Comparison of ENCODE assay signal across 12 cellular contexts in genomic region chr19:8458380-8458779, GRCh38. TPM values are rescaled to one million over a fixed set of nuclear protein-coding genes. Genes with fewer than 3 reads are reported as not detected.
DNase-seq lines count a peak whose midpoint lies in the region; ATAC-seq and TF ChIP-seq lines count a peak whose summit lies in the region.
"Had no signal": no experiment of that assay in that cellular context is flagged by ENCODE, and none has a peak within 500 bp of the region (broad histone marks: within the 10 kb centered on the region; RNA-seq: fewer than 3 reads in every experiment).

No MANE protein-coding gene starts in this region.

- no peaks in the 10 kb centered on the region for H3K27me3 Mint-ChIP-seq in stimulated activated naive CD8-positive, alpha-beta T cell treated with anti-CD3 and anti-CD28 coated beads, Interleukin-15, Interleukin-2, amounts not matched to agents 100 ng/mL and 50 ng/mL, for 24 hours
- H3K27me3 Mint-ChIP-seq in natural killer cell (ENCODE audit: low read depth in 2 of 2): no peaks in the 10 kb centered on the region

- peak overlapping the region; percentile 3 for H3K27ac Mint-ChIP-seq in stimulated activated naive CD8-positive, alpha-beta T cell treated with anti-CD3 and anti-CD28 coated beads, Interleukin-15, Interleukin-2, amounts not matched to agents 100 ng/mL and 50 ng/mL, for 24 hours
- H3K27ac Mint-ChIP-seq in natural killer cell: peak overlapping the region; percentile 29 to 64

- intact Hi-C loops in natural killer cell (cut with micrococcal nuclease): no loop called here

- H2AFZ ChIP-seq in MM.1S (ENCODE audit: low read length): no peak overlapping the region

- H3K36me3 ChIP-seq in brain microvascular endothelial cell (replicated peaks) (peaks cover 21% of the 10 kb centered on the region), Peyer's patch (peaks cover 0 to 26% (median 0%) of the 10 kb centered on the region in 3 donors), MM.1S (replicated peaks; ENCODE audit: insufficient read depth, low read length) (peaks cover 11% of the 10 kb centered on the region; the same call in 1 of the 2 replicates)

- H3K9me2 ChIP-seq in MM.1S (replicated peaks; ENCODE audit: insufficient read depth, low read length): no peaks in the 10 kb centered on the region

- H3K4me3 ChIP-seq in brain microvascular endothelial cell (ENCODE audit: low read depth, low read length) (no peak overlapping the region), Peyer's patch (no peak overlapping the region), MM.1S (ENCODE audit: low read length) (no peak overlapping the region)
- H3K4me3 ChIP-seq: BLaER1 treated with 17β-estradiol and CSF1 and Interleukin-3, amounts not matched to agents 10 nM and 100 nM had no signal

- DNase-seq in stimulated activated naive CD8-positive, alpha-beta T cell treated with anti-CD3 and anti-CD28 coated beads, Interleukin-15, Interleukin-2, amounts not matched to agents 100 U/mL and 50 U/mL, for 24 hours: no peak
- no peak for DNase-seq in brain microvascular endothelial cell
- no peak for DNase-seq in natural killer cell
- no peak for DNase-seq in HuH-7 (ENCODE audit: low spot score)
- DNase-seq in Peyer's patch: no peak
- DNase-seq in MM.1S: no peak
- DNase-seq: activated effector memory CD4-positive, alpha-beta T cell treated with anti-CD3 and anti-CD28 coated beads, Interleukin-2, amount 50 U/mL, for 16 hours; KBM-7; kidney glomerular epithelial cell had no signal

- H3K4me1 Mint-ChIP-seq in stimulated activated naive CD8-positive, alpha-beta T cell treated with anti-CD3 and anti-CD28 coated beads, Interleukin-15, Interleukin-2, amounts not matched to agents 100 ng/mL and 50 ng/mL, for 24 hours (ENCODE audit: low read depth): peaks cover 73% of the 10 kb centered on the region
- peaks cover 82 to 92% of the 10 kb centered on the region in 2 donors for H3K4me1 Mint-ChIP-seq in natural killer cell

- H3K4me1 ChIP-seq in Peyer's patch: peaks cover 0 to 56% (median 13%) of the 10 kb centered on the region in 4 donors
- H3K4me1 ChIP-seq in MM.1S (ENCODE audit: low read length): no peaks in the 10 kb centered on the region

- TF ChIP-seq CTCF in brain microvascular endothelial cell (IDR thresholded peaks at IDR 0.05; ENCODE audit: low read depth, low read length, missing control alignments) (no peak), natural killer cell (IDR thresholded peaks at IDR 0.05) (no peak), Peyer's patch (IDR thresholded peaks at IDR 0.05) (no peak), MM.1S (IDR thresholded peaks at IDR 0.05; ENCODE audit: low read length) (no peak)

- H3F3A ChIP-seq in MM.1S (ENCODE audit: insufficient read depth, low read length): no peaks in the 10 kb centered on the region

- peaks cover 100% of the 10 kb centered on the region for H3K79me2 ChIP-seq in MM.1S (ENCODE audit: low read length)

- in situ Hi-C loops in brain microvascular endothelial cell (cut with HindIII; ENCODE audit: low pct_ligation_motif_present, low sequenced_read_pairs): no loop called here

- no peak overlapping the region for H3K4me2 ChIP-seq in MM.1S (ENCODE audit: low read depth, low read length)

- H3K27me3 ChIP-seq in brain microvascular endothelial cell (replicated peaks) (no peaks in the 10 kb centered on the region), Peyer's patch (no peaks in the 10 kb centered on the region), MM.1S (replicated peaks; ENCODE audit: insufficient read depth, low read length) (no peaks in the 10 kb centered on the region)
- H3K27me3 ChIP-seq: BLaER1 treated with 17β-estradiol and CSF1 and Interleukin-3, amounts not matched to agents 10 nM and 100 nM had no signal

- H3K9ac ChIP-seq in MM.1S (ENCODE audit: low read length): no peak overlapping the region
- H3K9ac ChIP-seq: BLaER1 treated with 17β-estradiol and CSF1 and Interleukin-3, amounts not matched to agents 10 nM and 100 nM had no signal

- no peaks in the 10 kb centered on the region for H3K9me3 ChIP-seq in Peyer's patch
- no peaks in the 10 kb centered on the region for H3K9me3 ChIP-seq in MM.1S (replicated peaks; ENCODE audit: insufficient read depth, low read length)
- H3K9me3 ChIP-seq: BLaER1 treated with 17β-estradiol and CSF1 and Interleukin-3, amounts not matched to agents 10 nM and 100 nM had no signal

- TF ChIP-seq POLR2A in Peyer's patch (IDR thresholded peaks at IDR 0.05): no peak

- H3K27ac ChIP-seq in brain microvascular endothelial cell: peak overlapping the region; percentile 3
- no peak overlapping the region for H3K27ac ChIP-seq in Peyer's patch
- H3K27ac ChIP-seq in MM.1S (ENCODE audit: low read length): no peak overlapping the region
- H3K27ac ChIP-seq: BLaER1 treated with 17β-estradiol and CSF1 and Interleukin-3, amounts not matched to agents 10 nM and 100 nM had no signal

- H3K4me3 Mint-ChIP-seq in stimulated activated naive CD8-positive, alpha-beta T cell treated with anti-CD3 and anti-CD28 coated beads, Interleukin-15, Interleukin-2, amounts not matched to agents 100 ng/mL and 50 ng/mL, for 24 hours: no peak overlapping the region
- H3K4me3 Mint-ChIP-seq in natural killer cell: no peak overlapping the region

- peaks cover 81% of the 10 kb centered on the region for H3K36me3 Mint-ChIP-seq in stimulated activated naive CD8-positive, alpha-beta T cell treated with anti-CD3 and anti-CD28 coated beads, Interleukin-15, Interleukin-2, amounts not matched to agents 100 ng/mL and 50 ng/mL, for 24 hours (ENCODE audit: low read depth)
- no peaks in the 10 kb centered on the region for H3K36me3 Mint-ChIP-seq in natural killer cell

- H3K9me3 Mint-ChIP-seq in stimulated activated naive CD8-positive, alpha-beta T cell treated with anti-CD3 and anti-CD28 coated beads, Interleukin-15, Interleukin-2, amounts not matched to agents 100 ng/mL and 50 ng/mL, for 24 hours: no peaks in the 10 kb centered on the region
- no peaks in the 10 kb centered on the region for H3K9me3 Mint-ChIP-seq in natural killer cell

- ATAC-seq in stimulated activated naive CD8-positive, alpha-beta T cell treated with anti-CD3 and anti-CD28 coated beads, Interleukin-15, Interleukin-2, amounts not matched to agents 100 U/mL and 50 U/mL, for 24 hours: no peak
- no peak for ATAC-seq in natural killer cell
- no peak for ATAC-seq in GM19467 (IDR thresholded peaks at IDR 0.05; ENCODE audit: unreplicated experiment)

- peaks cover 99% of the 10 kb centered on the region for H4K20me1 ChIP-seq in MM.1S (ENCODE audit: insufficient read depth, low read length)

RNA-seq across cellular contexts. Expression of gene HNRNPM, which starts 13.6 kb away (rescaled TPM):
- total RNA-seq in natural killer cell (100 to 1,000 TPM; 272 to 300 (median 299) TPM), Peyer's patch (100 to 1,000 TPM; 108 to 128 (median 116) TPM)

RNA-seq across cellular contexts. Expression of gene PRAM1, which starts 44.1 kb away (rescaled TPM):
- 10 to 100 TPM in 1 of 3 donors, 1 to 10 TPM in 2; 7.7 to 17.5 (median 9.0) TPM for total RNA-seq in natural killer cell
- 1 to 10 TPM in 3 of 4 donors, not detected in 1; 1.6 to 8.3 (median 2.7) TPM for total RNA-seq in Peyer's patch

RNA-seq across cellular contexts. Expression of gene MARCHF2, which starts 45.3 kb away (rescaled TPM):
- total RNA-seq in natural killer cell (10 to 100 TPM; 32.4 to 42.3 (median 37.2) TPM), Peyer's patch (10 to 100 TPM; 53.5 to 97.4 (median 68.9) TPM)

RNA-seq across cellular contexts. Expression of gene ZNF414, which starts 55.6 kb away (rescaled TPM):
- 10 to 100 TPM; 42.1 to 46.4 (median 42.3) TPM for total RNA-seq in natural killer cell
- total RNA-seq in Peyer's patch: 10 to 100 TPM; 12.4 to 45.2 (median 24.1) TPM
